17 cellular contexts compared by ENCODE assay signal in genomic region chr5:141383345-141383744, GRCh38. TPM values are rescaled to one million over a fixed set of nuclear protein-coding genes. Genes with fewer than 3 reads are reported as not detected.
DNase-seq lines count a peak whose midpoint lies in the region; ATAC-seq and TF ChIP-seq lines count a peak whose summit lies in the region.
"Had no signal": no experiment of that assay in that cellular context is flagged by ENCODE, and none has a peak within 500 bp of the region (broad histone marks: within the 10 kb centered on the region; RNA-seq: fewer than 3 reads in every experiment).

No MANE protein-coding gene starts in this region.

- peak overlapping the region; percentile 41 for H2AFZ ChIP-seq in mammary epithelial cell (ENCODE audit: low read depth, low read length)

- peaks cover 17% of the 10 kb centered on the region for H3K9me3 Mint-ChIP-seq in activated T-helper 1 cell treated with anti-CD3 and anti-CD28 coated beads, Interleukin-12 subunit alpha, Interleukin-12 subunit beta, Interleukin-2, Interleukin-4 antibody, amounts not matched to agents 30 ng/mL and 10 ng/mL and 1 ng/mL, durations not matched to agents 14 hours and 24 hours and 36 hours

- intact Hi-C loops in mammary epithelial cell (cut with micrococcal nuclease), result no loop called here
- intact Hi-C loops in breast epithelium (cut with DNase I; ENCODE audit: low total_unique reads), result no loop called here
- intact Hi-C loops in activated T-helper 1 cell treated with anti-CD3 and anti-CD28 coated beads, Interleukin-12 subunit alpha, Interleukin-12 subunit beta, Interleukin-2, Interleukin-4 antibody, amounts not matched to agents 30 ng/mL and 10 ng/mL and 1 ng/mL, durations not matched to agents 14 hours and 24 hours and 36 hours (cut with micrococcal nuclease), result loop anchor here (5.0 kb wide), 1 partner anchor 46 kb away; the partner anchor contains the start of gene PCDHGA2

- peaks cover 3% of the 10 kb centered on the region for H3K27me3 Mint-ChIP-seq in activated T-helper 1 cell treated with anti-CD3 and anti-CD28 coated beads, Interleukin-12 subunit alpha, Interleukin-12 subunit beta, Interleukin-2, Interleukin-4 antibody, amounts not matched to agents 30 ng/mL and 10 ng/mL and 1 ng/mL, durations not matched to agents 14 hours and 24 hours and 36 hours (ENCODE audit: insufficient read depth)

- H4K20me1 ChIP-seq in mammary epithelial cell (ENCODE audit: insufficient read depth, low read length), result no peaks in the 10 kb centered on the region

- 33% methylated on average over 11 of the region's 21 CpGs for WGBS in mammary epithelial cell (ENCODE audit: low coverage, missing lambda C conversion rate)

- H3K4me3 ChIP-seq in mammary epithelial cell (replicated peaks in 1 of 3; ENCODE audit: insufficient read depth in 1 of 3, low read depth in 2 of 3, low read length in 3 of 3) (peak overlapping the region in 2 of 3 experiments; percentile 11 to 28), breast epithelium (peak overlapping the region in 1 of 3 donors; percentile 48), fibroblast of villous mesenchyme (ENCODE audit: low read depth, low read length) (peak overlapping the region; percentile 69), subcutaneous abdominal adipose tissue (ENCODE audit: low read depth in 1 of 5, low read length in 5 of 5) (peak overlapping the region in 4 of 5 donors; percentile 51 to 65 (median 62))
- H3K4me3 ChIP-seq: cardiac muscle cell had no signal

- H3K9ac ChIP-seq in mammary epithelial cell (ENCODE audit: insufficient read depth, low read length) (no peak overlapping the region), subcutaneous abdominal adipose tissue (ENCODE audit: low read length in 5 of 5) (no peak overlapping the region)

- DNase-seq in mammary epithelial cell (no peak), breast epithelium (ENCODE audit: low spot score in 2 of 2) (no peak), fibroblast of villous mesenchyme (ENCODE audit: low read depth) (no peak), cerebellum (ENCODE audit: low spot score) (no peak)
- no peak for DNase-seq in activated T-helper 1 cell treated with anti-CD3 and anti-CD28 coated beads, Interleukin-12 subunit alpha, Interleukin-12 subunit beta, Interleukin-2, Interleukin-4 antibody, amounts not matched to agents 30 ng/mL and 10 ng/mL and 1 ng/mL, durations not matched to agents 14 hours and 24 hours and 36 hours (ENCODE audit: low spot score)
- DNase-seq: activated naive CD4-positive, alpha-beta T cell treated with Interleukin-2 at 50 U/mL for 16 hours; AML-193; DMS 273 treated with DMSO at 0.1 percent for 48 hours; islet precursor cell; MV-4-11; NCI-H774; Peyer's patch; testis had no signal

- no peaks in the 10 kb centered on the region for H3K4me1 Mint-ChIP-seq in activated T-helper 1 cell treated with anti-CD3 and anti-CD28 coated beads, Interleukin-12 subunit alpha, Interleukin-12 subunit beta, Interleukin-2, Interleukin-4 antibody, amounts not matched to agents 30 ng/mL and 10 ng/mL and 1 ng/mL, durations not matched to agents 14 hours and 24 hours and 36 hours (ENCODE audit: low read depth)

- in situ Hi-C loops in mammary epithelial cell (cut with MboI; ENCODE audit: low sequenced_read_pairs in 2 of 2), result loop anchor here in 1 of 2 donors (10.0 kb wide), 1 partner anchor 181 kb away; no protein-coding TSS in a partner anchor

- CTCF ChIA-PET in mammary epithelial cell (lab: Charles Lee; ENCODE audit: low non-redundant PET), result no interaction called here

- peak overlapping the region; percentile 81 for H3K4me3 Mint-ChIP-seq in activated T-helper 1 cell treated with anti-CD3 and anti-CD28 coated beads, Interleukin-12 subunit alpha, Interleukin-12 subunit beta, Interleukin-2, Interleukin-4 antibody, amounts not matched to agents 30 ng/mL and 10 ng/mL and 1 ng/mL, durations not matched to agents 14 hours and 24 hours and 36 hours

- ATAC-seq in GM18867 (IDR thresholded peaks at IDR 0.05; ENCODE audit: unreplicated experiment) (no peak), HG03175 (IDR thresholded peaks at IDR 0.05; ENCODE audit: unreplicated experiment) (no peak)

- H3K27ac ChIP-seq in mammary epithelial cell (ENCODE audit: insufficient read depth, low read depth, low read length) (no peak overlapping the region), breast epithelium (no peak overlapping the region), subcutaneous abdominal adipose tissue (ENCODE audit: low read depth, low read length) (no peak overlapping the region)
- H3K27ac ChIP-seq: cardiac muscle cell, Peyer's patch, testis had no signal

- H3K4me2 ChIP-seq in mammary epithelial cell (ENCODE audit: insufficient read depth, low read depth, low read length), result peak overlapping the region; percentile 10

- no peak for TF ChIP-seq POLR2A in breast epithelium (IDR thresholded peaks at IDR 0.05)

- H3K79me2 ChIP-seq in mammary epithelial cell (ENCODE audit: insufficient read depth, low read length), result no peaks in the 10 kb centered on the region

- no TSS peak for BruUV-seq in mammary epithelial cell (replicated peaks; lab: Mats Ljungman, UMichigan)

- H3K36me3 ChIP-seq in mammary epithelial cell (ENCODE audit: insufficient read depth, low read length) (no peaks in the 10 kb centered on the region), breast epithelium (no peaks in the 10 kb centered on the region), subcutaneous abdominal adipose tissue (ENCODE audit: control insufficient read depth in 5 of 5, insufficient read depth in 5 of 5, low read length in 5 of 5) (no peaks in the 10 kb centered on the region)
- H3K36me3 ChIP-seq: cardiac muscle cell, Peyer's patch had no signal

- TF ChIP-seq CTCF in mammary epithelial cell (conservative IDR thresholded peaks at IDR 0.05 in 1 of 2, IDR thresholded peaks at IDR 0.05 in 1 of 2; ENCODE audit: extremely low read depth in 1 of 2, insufficient read depth in 1 of 2, low read depth in 1 of 2, low read length in 2 of 2) (no peak), breast epithelium (IDR thresholded peaks at IDR 0.05) (no peak), fibroblast of villous mesenchyme (IDR thresholded peaks at IDR 0.05; ENCODE audit: insufficient read depth, low read depth, low read length) (no peak)

- peaks cover 1% of the 10 kb centered on the region for H3K27me3 ChIP-seq in mammary epithelial cell (ENCODE audit: insufficient read depth, low read length)
- H3K27me3 ChIP-seq in breast epithelium, result no peaks in the 10 kb centered on the region
- peaks cover 0 to 11% (median 0%) of the 10 kb centered on the region in 5 donors for H3K27me3 ChIP-seq in subcutaneous abdominal adipose tissue (ENCODE audit: control insufficient read depth in 5 of 5, insufficient read depth in 4 of 5, low read length in 5 of 5)
- H3K27me3 ChIP-seq: cardiac muscle cell, Peyer's patch, testis had no signal

- dilution Hi-C loops in mammary epithelial cell (cut with HindIII; ENCODE audit: low sequenced_read_pairs), result no loop called here

- no peaks in the 10 kb centered on the region for H3K36me3 Mint-ChIP-seq in activated T-helper 1 cell treated with anti-CD3 and anti-CD28 coated beads, Interleukin-12 subunit alpha, Interleukin-12 subunit beta, Interleukin-2, Interleukin-4 antibody, amounts not matched to agents 30 ng/mL and 10 ng/mL and 1 ng/mL, durations not matched to agents 14 hours and 24 hours and 36 hours (ENCODE audit: low read depth)

- H3K9me3 ChIP-seq in mammary epithelial cell (replicated peaks; ENCODE audit: insufficient read depth, low read length), result peaks cover 23% of the 10 kb centered on the region
- peaks cover 67 to 93% of the 10 kb centered on the region in 2 donors for H3K9me3 ChIP-seq in breast epithelium
- H3K9me3 ChIP-seq in subcutaneous abdominal adipose tissue (ENCODE audit: control insufficient read depth in 5 of 5, low read length in 5 of 5), result peaks cover 34 to 69% (median 65%) of the 10 kb centered on the region in 5 donors
- H3K9me3 ChIP-seq: testis had no signal

- H3K4me1 ChIP-seq in mammary epithelial cell (ENCODE audit: insufficient read depth, low read length), result no peaks in the 10 kb centered on the region
- H3K4me1 ChIP-seq in breast epithelium, result no peaks in the 10 kb centered on the region
- H3K4me1 ChIP-seq in subcutaneous abdominal adipose tissue (ENCODE audit: control insufficient read depth in 5 of 5, insufficient read depth in 5 of 5, low read length in 5 of 5), result peaks cover 0 to 4% (median 0%) of the 10 kb centered on the region in 5 donors
- H3K4me1 ChIP-seq: Peyer's patch, testis had no signal

- H3K27ac Mint-ChIP-seq in activated T-helper 1 cell treated with anti-CD3 and anti-CD28 coated beads, Interleukin-12 subunit alpha, Interleukin-12 subunit beta, Interleukin-2, Interleukin-4 antibody, amounts not matched to agents 30 ng/mL and 10 ng/mL and 1 ng/mL, durations not matched to agents 14 hours and 24 hours and 36 hours, result no peak overlapping the region

RNA-seq across cellular contexts. Expression of gene PCDHGA7, which starts 0.8 kb away (rescaled TPM):
- total RNA-seq in mammary epithelial cell (1 to 10 TPM; 1.6 to 4.7 TPM), breast epithelium (10 to 100 TPM in 1 of 3 donors, 1 to 10 TPM in 2; 3.7 to 10.8 (median 10.0) TPM), fibroblast of villous mesenchyme (3.5 and 4.5 TPM in 2 replicates), cerebellum (20.0 TPM)
- polyA plus RNA-seq in mammary epithelial cell, result 0.31 TPM
- 2.5 TPM for polyA minus RNA-seq in mammary epithelial cell
- total RNA-seq in activated T-helper 1 cell treated with anti-CD3 and anti-CD28 coated beads, Interleukin-12 subunit alpha, Interleukin-12 subunit beta, Interleukin-2, Interleukin-4 antibody, amounts not matched to agents 30 ng/mL and 10 ng/mL and 1 ng/mL, durations not matched to agents 14 hours and 24 hours and 36 hours, result 0.16 and 0.22 TPM in 2 replicates

RNA-seq across cellular contexts. Expression of gene PCDHGB4, which starts 4.2 kb away (rescaled TPM):
- total RNA-seq in mammary epithelial cell (10 to 100 TPM in 1 of 2 donors, 1 to 10 TPM in 1; 5.7 to 10.5 TPM), breast epithelium (10 to 100 TPM in 1 of 3 donors, 1 to 10 TPM in 2; 5.3 to 10.5 (median 8.9) TPM), fibroblast of villous mesenchyme (11.0 and 13.4 TPM in 2 replicates), cerebellum (25.1 TPM)
- polyA plus RNA-seq in mammary epithelial cell, result 3.3 TPM
- polyA minus RNA-seq in mammary epithelial cell, result 3.9 TPM
- total RNA-seq in activated T-helper 1 cell treated with anti-CD3 and anti-CD28 coated beads, Interleukin-12 subunit alpha, Interleukin-12 subunit beta, Interleukin-2, Interleukin-4 antibody, amounts not matched to agents 30 ng/mL and 10 ng/mL and 1 ng/mL, durations not matched to agents 14 hours and 24 hours and 36 hours, result 0.18 and 0.27 TPM in 2 replicates

RNA-seq across cellular contexts. Expression of gene PCDHGA8, which starts 9.1 kb away (rescaled TPM):
- total RNA-seq in mammary epithelial cell (1 to 10 TPM in 1 of 2 donors, under 1 TPM in 1; 0.87 to 1.7 TPM), breast epithelium (1 to 10 TPM; 2.6 to 7.2 (median 6.0) TPM), fibroblast of villous mesenchyme (3.0 and 3.2 TPM in 2 replicates), cerebellum (20.9 TPM)
- 0.77 TPM for polyA plus RNA-seq in mammary epithelial cell
- polyA minus RNA-seq in mammary epithelial cell, result 0.62 TPM
- total RNA-seq in activated T-helper 1 cell treated with anti-CD3 and anti-CD28 coated beads, Interleukin-12 subunit alpha, Interleukin-12 subunit beta, Interleukin-2, Interleukin-4 antibody, amounts not matched to agents 30 ng/mL and 10 ng/mL and 1 ng/mL, durations not matched to agents 14 hours and 24 hours and 36 hours, result 0.03 TPM in 1 of 2 replicates, not detected in the other

RNA-seq across cellular contexts. Expression of gene PCDHGA6, which starts 9.7 kb away (rescaled TPM):
- total RNA-seq in mammary epithelial cell (1 to 10 TPM; 2.5 to 2.7 TPM), breast epithelium (1 to 10 TPM; 4.0 to 8.5 (median 8.3) TPM), fibroblast of villous mesenchyme (4.7 and 4.8 TPM in 2 replicates), cerebellum (23.6 TPM)
- polyA plus RNA-seq in mammary epithelial cell, result 0.96 TPM
- polyA minus RNA-seq in mammary epithelial cell, result 0.26 TPM
- 0.16 and 0.42 TPM in 2 replicates for total RNA-seq in activated T-helper 1 cell treated with anti-CD3 and anti-CD28 coated beads, Interleukin-12 subunit alpha, Interleukin-12 subunit beta, Interleukin-2, Interleukin-4 antibody, amounts not matched to agents 30 ng/mL and 10 ng/mL and 1 ng/mL, durations not matched to agents 14 hours and 24 hours and 36 hours
- polyA plus RNA-seq: cardiac muscle cell had no signal

RNA-seq across cellular contexts. Expression of gene PCDHGB3, which starts 13.3 kb away (rescaled TPM):
- total RNA-seq in mammary epithelial cell, result 1 to 10 TPM; 1.8 to 4.2 TPM
- polyA plus RNA-seq in mammary epithelial cell, result 0.57 TPM
- polyA minus RNA-seq in mammary epithelial cell, result 0.16 TPM
- 10 to 100 TPM in 1 of 3 donors, 1 to 10 TPM in 2; 5.3 to 10.2 (median 8.6) TPM for total RNA-seq in breast epithelium
- total RNA-seq in activated T-helper 1 cell treated with anti-CD3 and anti-CD28 coated beads, Interleukin-12 subunit alpha, Interleukin-12 subunit beta, Interleukin-2, Interleukin-4 antibody, amounts not matched to agents 30 ng/mL and 10 ng/mL and 1 ng/mL, durations not matched to agents 14 hours and 24 hours and 36 hours, result 0.47 and 0.66 TPM in 2 replicates
- total RNA-seq in fibroblast of villous mesenchyme, result 3.9 and 5.2 TPM in 2 replicates
- total RNA-seq in cerebellum, result 21.2 TPM
